ENCODE assay signal across 12 cellular contexts in genomic region chr2:168116448-168116847, GRCh38.
A peak's percentile ranks its signal among the peaks of the same experiment; 100 is the strongest.
DNase-seq lines count a peak whose midpoint lies in the region; ATAC-seq and TF ChIP-seq lines count a peak whose summit lies in the region.
"Had no signal": no experiment of that assay in that cellular context is flagged by ENCODE, and none has a peak within 500 bp of the region (broad histone marks: within the 10 kb centered on the region; RNA-seq: fewer than 3 reads in every experiment).

No MANE protein-coding gene starts in this region.

- H3K36me3 Mint-ChIP-seq in brain = peaks cover 41% of the 10 kb centered on the region
- peaks cover 28% of the 10 kb centered on the region for H3K36me3 Mint-ChIP-seq in activated T-cell treated with anti-CD3 and anti-CD28 coated beads, Interleukin-2, amount 50 U/mL, for 4 hours (ENCODE audit: insufficient read depth)

- no peaks in the 10 kb centered on the region for H3K27me3 Mint-ChIP-seq in brain
- H3K27me3 Mint-ChIP-seq in activated T-cell treated with anti-CD3 and anti-CD28 coated beads, Interleukin-2, amount 50 U/mL, for 4 hours (ENCODE audit: low read depth) = no peaks in the 10 kb centered on the region
- H3K27me3 Mint-ChIP-seq: activated CD4-positive, alpha-beta T cell treated with anti-CD3 and anti-CD28 coated beads for 36 hours had no signal

- TF ChIP-seq CTCF in Loucy (conservative IDR thresholded peaks at IDR 0.05; ENCODE audit: low read length) = peak; percentile 33
- TF ChIP-seq CTCF in brain (conservative IDR thresholded peaks at IDR 0.05) = peak; percentile 21 to 22
- no peak for TF ChIP-seq CTCF in lower lobe of right lung (IDR thresholded peaks at IDR 0.05)

- no peak overlapping the region for H3K4me3 Mint-ChIP-seq in brain
- no peak overlapping the region for H3K4me3 Mint-ChIP-seq in activated T-cell treated with anti-CD3 and anti-CD28 coated beads, Interleukin-2, amount 50 U/mL, for 4 hours
- H3K4me3 Mint-ChIP-seq: activated CD4-positive, alpha-beta T cell treated with anti-CD3 and anti-CD28 coated beads for 36 hours had no signal

- no peak overlapping the region for H3K27ac Mint-ChIP-seq in brain
- H3K27ac Mint-ChIP-seq: activated CD4-positive, alpha-beta T cell treated with anti-CD3 and anti-CD28 coated beads for 36 hours had no signal

- peaks cover 11% of the 10 kb centered on the region for H4K20me1 ChIP-seq in Loucy (ENCODE audit: insufficient read depth, low read length, poor library complexity, severe bottlenecking)

- no peak overlapping the region for H3K4me2 ChIP-seq in Loucy (ENCODE audit: low read depth, low read length, poor library complexity, severe bottlenecking)

- no peaks in the 10 kb centered on the region for H3K9me2 ChIP-seq in Loucy (replicated peaks; ENCODE audit: low read depth, low read length)

- no peak overlapping the region for H3K27ac ChIP-seq in lower lobe of right lung
- H3K27ac ChIP-seq: suprapubic skin had no signal

- no peak overlapping the region for H2AFZ ChIP-seq in Loucy (ENCODE audit: low read length)

- H3K27me3 ChIP-seq in Loucy (ENCODE audit: insufficient read depth, low read length, poor library complexity, severe bottlenecking) (no peaks in the 10 kb centered on the region), lower lobe of right lung (ENCODE audit: low read depth) (no peaks in the 10 kb centered on the region)
- H3K27me3 ChIP-seq: suprapubic skin had no signal

- DNase-seq in COR-L47 (lab: John Stamatoyannopoulos, UW) (peak; percentile 15), islet precursor cell (peak; percentile 56), inferior parietal cortex (ENCODE audit: extremely low spot score) (no peak), globus pallidus (ENCODE audit: low spot score) (no peak), lower lobe of right lung (no peak)
- DNase-seq in activated T-cell treated with anti-CD3 and anti-CD28 coated beads, Interleukin-2, amount 50 U/mL, for 4 hours = no peak
- DNase-seq: activated CD4-positive, alpha-beta T cell treated with anti-CD3 and anti-CD28 coated beads for 36 hours; activated T-cell treated with anti-CD3 and anti-CD28 coated beads, Interleukin-2, amount 50 U/mL, for 1 hour; NCI-H1694 treated with DMSO at 0.1 percent for 48 hours had no signal

- intact Hi-C loops in lower lobe of right lung (cut with DNase I) = no loop called here

- H3K9me3 ChIP-seq in Loucy (ENCODE audit: insufficient read depth, low read depth, low read length) = no peaks in the 10 kb centered on the region
- no peaks in the 10 kb centered on the region for H3K9me3 ChIP-seq in lower lobe of right lung
- H3K9me3 ChIP-seq: suprapubic skin had no signal

- no peak overlapping the region for H3K9ac ChIP-seq in Loucy (ENCODE audit: low read depth, low read length, poor library complexity, severe bottlenecking)

- H3K79me2 ChIP-seq in Loucy (ENCODE audit: insufficient read depth, low read length) = no peaks in the 10 kb centered on the region

- H3K9me3 Mint-ChIP-seq in brain = no peaks in the 10 kb centered on the region
- no peaks in the 10 kb centered on the region for H3K9me3 Mint-ChIP-seq in activated T-cell treated with anti-CD3 and anti-CD28 coated beads, Interleukin-2, amount 50 U/mL, for 4 hours

- no peak overlapping the region for H3K4me3 ChIP-seq in Loucy (ENCODE audit: low read length, poor library complexity, severe bottlenecking)
- H3K4me3 ChIP-seq in lower lobe of right lung = no peak overlapping the region
- H3K4me3 ChIP-seq: suprapubic skin had no signal

- no peak for ATAC-seq in activated T-cell treated with anti-CD3 and anti-CD28 coated beads, Interleukin-2, amount 50 U/mL, for 4 hours
- no peak for ATAC-seq in lower lobe of right lung
- ATAC-seq: activated CD4-positive, alpha-beta T cell treated with anti-CD3 and anti-CD28 coated beads for 36 hours had no signal

- H3K4me1 ChIP-seq in Loucy (ENCODE audit: insufficient read depth, low read length, poor library complexity, severe bottlenecking) (peaks cover 4% of the 10 kb centered on the region), lower lobe of right lung (no peaks in the 10 kb centered on the region)

- peaks cover 46% of the 10 kb centered on the region for H3K36me3 ChIP-seq in Loucy (ENCODE audit: insufficient read depth, low read length)
- H3K36me3 ChIP-seq in lower lobe of right lung = no peaks in the 10 kb centered on the region

- H3K4me1 Mint-ChIP-seq in brain = no peaks in the 10 kb centered on the region
- H3K4me1 Mint-ChIP-seq in activated T-cell treated with anti-CD3 and anti-CD28 coated beads, Interleukin-2, amount 50 U/mL, for 4 hours (ENCODE audit: low read depth) = no peaks in the 10 kb centered on the region
- H3K4me1 Mint-ChIP-seq: activated CD4-positive, alpha-beta T cell treated with anti-CD3 and anti-CD28 coated beads for 36 hours had no signal

- H3F3A ChIP-seq in Loucy (ENCODE audit: low read depth) = no peaks in the 10 kb centered on the region

Comparison
In these comparisons a context has a peak if more than half of its experiments do, and no peak if none do; other contexts are left out.
1. DNase-seq: peak in COR-L47 (single experiment) and islet precursor cell (single experiment); none in activated T-cell treated with anti-CD3 and anti-CD28 coated beads, Interleukin-2, amount 50 U/mL, for 4 hours (single experiment), inferior parietal cortex (single experiment), globus pallidus (single experiment) and lower lobe of right lung (single experiment).